29 cellular contexts compared by ENCODE assay signal in the genomic region with DNA sequence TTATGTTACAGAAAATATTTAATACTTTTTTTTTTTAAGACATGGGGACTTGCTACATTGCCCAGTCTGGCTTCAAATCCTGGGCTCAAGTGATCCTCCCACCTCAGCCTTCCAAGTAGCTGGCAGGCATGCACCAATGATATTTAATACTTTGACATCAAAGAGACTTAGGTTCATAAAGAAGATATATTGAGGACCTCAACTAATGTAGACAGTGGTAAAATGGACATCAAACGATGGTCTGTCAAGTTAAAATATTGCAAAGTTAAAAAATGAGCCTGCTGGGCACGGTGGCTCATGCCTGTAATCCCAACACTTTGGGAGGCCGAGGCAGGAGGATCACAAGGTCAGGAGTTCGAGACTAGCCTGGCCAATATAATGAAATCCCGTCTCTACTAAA. TPM values are rescaled to one million over a fixed set of nuclear protein-coding genes. Genes with fewer than 3 reads are reported as not detected.
"Had no signal": no experiment of that assay in that cellular context is flagged by ENCODE, and none has a peak within 500 bp of the region (broad histone marks: within the 10 kb centered on the region; RNA-seq: fewer than 3 reads in every experiment).

No MANE protein-coding gene starts in this region.

- H3K9me3 ChIP-seq: colonic mucosa, esophagus muscularis mucosa, esophagus squamous epithelium, gastrocnemius medialis, gastroesophageal sphincter, heart left ventricle, heart right ventricle had no signal

- H3K27me3 ChIP-seq: colonic mucosa, dorsolateral prefrontal cortex, esophagus muscularis mucosa, esophagus squamous epithelium, foreskin keratinocyte, gastrocnemius medialis, gastroesophageal sphincter, heart left ventricle, heart right ventricle had no signal

- FAIRE-seq: colon, endometrium, endothelial cell of umbilical vein, frontal cortex had no signal

- H3K27ac ChIP-seq: colonic mucosa, coronary artery, dorsolateral prefrontal cortex, epithelial cell of prostate, esophagus muscularis mucosa, esophagus squamous epithelium, foreskin keratinocyte, gastrocnemius medialis, gastroesophageal sphincter, heart left ventricle, heart right ventricle had no signal

- H3K4me1 Mint-ChIP-seq: endodermal cell had no signal

- H3K9me3 Mint-ChIP-seq: dendritic cell treated with granulocyte-macrophage colony-stimulating factor and Interleukin-4, amounts not matched to agents 40 ng/mL and 50 ng/mL, for 4 days; effector memory CD8-positive, alpha-beta T cell; endodermal cell had no signal

- H3K36me3 ChIP-seq: colonic mucosa had no signal

- H3K4me1 ChIP-seq: colonic mucosa, esophagus muscularis mucosa, esophagus squamous epithelium, foreskin keratinocyte, gastrocnemius medialis, gastroesophageal sphincter, heart left ventricle, heart right ventricle had no signal

- H3K4me3 ChIP-seq: colonic mucosa, coronary artery, dorsolateral prefrontal cortex, esophagus muscularis mucosa, esophagus squamous epithelium, gastrocnemius medialis, gastroesophageal sphincter, heart left ventricle, heart right ventricle had no signal

- H3K4me3 Mint-ChIP-seq: dendritic cell treated with granulocyte-macrophage colony-stimulating factor and Interleukin-4, amounts not matched to agents 40 ng/mL and 50 ng/mL, for 4 days; effector memory CD8-positive, alpha-beta T cell; endodermal cell had no signal

- ATAC-seq: effector memory CD8-positive, alpha-beta T cell; esophagus mucosa; foreskin keratinocyte; gastrocnemius medialis; gastroesophageal sphincter; heart left ventricle; heart right ventricle had no signal

- H3K27me3 Mint-ChIP-seq: dendritic cell treated with granulocyte-macrophage colony-stimulating factor and Interleukin-4, amounts not matched to agents 40 ng/mL and 50 ng/mL, for 4 days; effector memory CD8-positive, alpha-beta T cell had no signal

- H3K27ac Mint-ChIP-seq: endodermal cell had no signal

- DNase-seq: colonic mucosa; cortex of kidney; dermis blood vessel endothelial cell; dorsolateral prefrontal cortex; effector CD4-positive, alpha-beta T cell; effector CD8-positive, alpha-beta T cell; effector memory CD4-positive, alpha-beta T cell; effector memory CD8-positive, alpha-beta T cell; endodermal cell; erythroblast; esophagus squamous epithelium; foreskin fibroblast; foreskin keratinocyte; foreskin melanocyte; gastrocnemius medialis; glutamatergic neuron; head of caudate nucleus; heart left ventricle; heart right ventricle had no signal

RNA-seq across cellular contexts. Expression of a gene that starts 24.4 kb away (rescaled TPM):
- polyA plus RNA-seq: foreskin keratinocyte had no signal
